ENCODE assay signal across 18 cellular contexts in the genomic region with DNA sequence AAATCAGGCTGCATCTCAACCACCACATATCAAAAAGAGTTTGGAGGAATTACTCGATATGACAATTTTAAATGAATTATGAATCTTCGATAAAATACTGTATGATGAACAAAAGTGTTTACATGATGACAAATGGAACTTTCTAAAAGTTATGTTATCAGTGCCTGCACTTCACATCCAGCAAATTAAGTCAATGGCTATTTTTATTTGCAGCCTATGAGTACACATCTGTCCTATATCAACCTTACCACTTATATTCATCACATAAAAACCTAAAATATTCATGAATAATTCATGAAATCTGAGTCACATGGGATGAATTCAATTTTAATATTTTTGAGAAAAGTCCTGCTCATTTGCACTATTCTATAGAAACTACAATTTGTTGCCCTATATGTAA. TPM values are rescaled to one million over a fixed set of nuclear protein-coding genes. Genes with fewer than 3 reads are reported as not detected.
DNase-seq lines count a peak whose midpoint lies in the region; ATAC-seq, FAIRE-seq and TF ChIP-seq lines count a peak whose summit lies in the region.
"Had no signal": no experiment of that assay in that cellular context is flagged by ENCODE, and none has a peak within 500 bp of the region (broad histone marks: within the 10 kb centered on the region; RNA-seq: fewer than 3 reads in every experiment).

No MANE protein-coding gene starts in this region.

- no peak overlapping the region for H2BK120ac ChIP-seq in mesenchymal stem cell (ENCODE audit: low read depth, low read length)

- POLR2A ChIA-PET in Panc1 (lab: Charles Lee) = no interaction called here

- intact Hi-C loops in Panc1 (cut with micrococcal nuclease; ENCODE audit: unreplicated experiment) = no loop called here

- H3K9ac ChIP-seq in mesenchymal stem cell (ENCODE audit: low read length) = no peak overlapping the region
- H3K9ac ChIP-seq: GM23248 had no signal

- no peak overlapping the region for H2AFZ ChIP-seq in mesenchymal stem cell (ENCODE audit: low read depth, low read length)
- H2AFZ ChIP-seq: GM23248 had no signal

- H3K9me3 ChIP-seq in Panc1 (ENCODE audit: control insufficient read depth, insufficient read depth, low read depth, low read length) (no peaks in the 10 kb centered on the region), mesenchymal stem cell (ENCODE audit: control insufficient read depth, low read length) (peaks cover 3% of the 10 kb centered on the region)

- FAIRE-seq in D721Med (lab: Jason Lieb, UNC) (peak; percentile 69), urothelium cell line (lab: Jason Lieb, UNC) (no peak)
- FAIRE-seq: G401.6, GM19239, H1 had no signal

- no peak overlapping the region for H3K14ac ChIP-seq in mesenchymal stem cell (ENCODE audit: low read length in 2 of 2)

- no peak overlapping the region for H4K8ac ChIP-seq in mesenchymal stem cell (ENCODE audit: low read length)

- TSS peak; percentile 45 for BruUV-seq in Panc1 (replicated peaks; lab: Mats Ljungman, UMichigan)

- CTCF ChIA-PET in Panc1 (lab: Charles Lee) = no interaction called here

- no peaks in the 10 kb centered on the region for H3K79me1 ChIP-seq in mesenchymal stem cell (replicated peaks; ENCODE audit: low read length, poor library complexity, severe bottlenecking)

- ATAC-seq in Panc1 (no peak), HG02852 (IDR thresholded peaks at IDR 0.05; ENCODE audit: unreplicated experiment) (no peak)

- H3K4me3 ChIP-seq in Panc1 (ENCODE audit: low read depth in 2 of 2, low read length in 2 of 2) = no peak overlapping the region
- H3K4me3 ChIP-seq in mesenchymal stem cell (ENCODE audit: insufficient read depth in 1 of 2, low read depth in 1 of 2, low read length in 2 of 2) = no peak overlapping the region
- H3K4me3 ChIP-seq: GM23248 had no signal

- H3K18ac ChIP-seq in mesenchymal stem cell (ENCODE audit: low read depth in 1 of 2, low read length in 2 of 2) = no peak overlapping the region

- no peak overlapping the region for H2AK5ac ChIP-seq in mesenchymal stem cell (ENCODE audit: low read length, severe bottlenecking)

- no peak overlapping the region for H3K4ac ChIP-seq in mesenchymal stem cell (ENCODE audit: low read depth in 1 of 2, low read length in 2 of 2)

- H3K36me3 ChIP-seq in Panc1 (ENCODE audit: control insufficient read depth, insufficient read depth, low read length) (no peaks in the 10 kb centered on the region), mesenchymal stem cell (ENCODE audit: control insufficient read depth in 1 of 2, insufficient read depth in 2 of 2, low read depth in 1 of 2, low read length in 2 of 2) (peaks cover 0 to 21% of the 10 kb centered on the region in 2 experiments)

- H3K23ac ChIP-seq in mesenchymal stem cell (ENCODE audit: low read length in 2 of 2) = no peak overlapping the region

- no peak overlapping the region for H2BK15ac ChIP-seq in mesenchymal stem cell (ENCODE audit: low read depth, poor library complexity, severe bottlenecking)

- H2BK5ac ChIP-seq in mesenchymal stem cell (ENCODE audit: low read depth, low read length, poor library complexity, severe bottlenecking) = no peak overlapping the region

- no peak overlapping the region for H4K91ac ChIP-seq in mesenchymal stem cell (ENCODE audit: low read length)

- H3K4me1 ChIP-seq in Panc1 (ENCODE audit: control insufficient read depth, insufficient read depth, low read length) = no peaks in the 10 kb centered on the region
- H3K4me1 ChIP-seq in mesenchymal stem cell (ENCODE audit: control insufficient read depth, insufficient read depth, low read depth, low read length) = no peaks in the 10 kb centered on the region

- no peak overlapping the region for H3K4me2 ChIP-seq in mesenchymal stem cell (ENCODE audit: low read length, poor library complexity, severe bottlenecking)

- no CpG with 5 or more reads among the region's 2 CpGs for WGBS in mesenchymal stem cell

- H3K27ac ChIP-seq in Panc1 (ENCODE audit: low read length) (no peak overlapping the region), mesenchymal stem cell (ENCODE audit: low read length, poor library complexity, severe bottlenecking) (no peak overlapping the region)
- H3K27ac ChIP-seq: GM23248 had no signal

- H2BK12ac ChIP-seq in mesenchymal stem cell (ENCODE audit: low read length in 2 of 2) = no peak overlapping the region

- no peak for TF ChIP-seq CTCF in D721Med (IDR thresholded peaks at IDR 0.05; ENCODE audit: insufficient read depth, missing control alignments)
- TF ChIP-seq CTCF in Panc1 (IDR thresholded peaks at IDR 0.05) = no peak

- DNase-seq in D721Med (ENCODE audit: insufficient read length, low spot score) (no peak), Panc1 (ENCODE audit: low read depth, low spot score) (no peak), fibroblast of gingiva (ENCODE audit: low read depth) (peak; percentile 13), mesenchymal stem cell (no peak), urothelium cell line (ENCODE audit: low spot score) (no peak)
- DNase-seq: C1 segment of cervical spinal cord; Calu3; CD4-positive, alpha-beta memory T cell; COR-L47; DMS153; DND-41; GM23248; H7; HCEC 1CT had no signal

- H3K27me3 ChIP-seq in Panc1 (ENCODE audit: control insufficient read depth, insufficient read depth, low read length) (no peaks in the 10 kb centered on the region), mesenchymal stem cell (ENCODE audit: control insufficient read depth in 1 of 2, insufficient read depth in 1 of 2, low read length in 2 of 2) (no peaks in the 10 kb centered on the region)

- in situ Hi-C loops in Panc1 (cut with HindIII; ENCODE audit: low pct_unique_long_range_greater_than_20kb, low sequenced_read_pairs) = no loop called here

RNA-seq across cellular contexts. Expression of a gene that starts 10.4 kb away (rescaled TPM):
- 30.7 TPM for total RNA-seq in Panc1 (2021; ENCODE audit: unreplicated experiment)
- polyA plus RNA-seq in Panc1 (2012; ENCODE audit: insufficient read length) = 17.4 TPM
- 18.4 TPM for polyA plus RNA-seq in mesenchymal stem cell (2013, experiment 1 of 2)
- polyA plus RNA-seq in mesenchymal stem cell (2013, experiment 2 of 2) = 19.2 TPM
